ENCODE assay signal across 9 cellular contexts in the genomic region with DNA sequence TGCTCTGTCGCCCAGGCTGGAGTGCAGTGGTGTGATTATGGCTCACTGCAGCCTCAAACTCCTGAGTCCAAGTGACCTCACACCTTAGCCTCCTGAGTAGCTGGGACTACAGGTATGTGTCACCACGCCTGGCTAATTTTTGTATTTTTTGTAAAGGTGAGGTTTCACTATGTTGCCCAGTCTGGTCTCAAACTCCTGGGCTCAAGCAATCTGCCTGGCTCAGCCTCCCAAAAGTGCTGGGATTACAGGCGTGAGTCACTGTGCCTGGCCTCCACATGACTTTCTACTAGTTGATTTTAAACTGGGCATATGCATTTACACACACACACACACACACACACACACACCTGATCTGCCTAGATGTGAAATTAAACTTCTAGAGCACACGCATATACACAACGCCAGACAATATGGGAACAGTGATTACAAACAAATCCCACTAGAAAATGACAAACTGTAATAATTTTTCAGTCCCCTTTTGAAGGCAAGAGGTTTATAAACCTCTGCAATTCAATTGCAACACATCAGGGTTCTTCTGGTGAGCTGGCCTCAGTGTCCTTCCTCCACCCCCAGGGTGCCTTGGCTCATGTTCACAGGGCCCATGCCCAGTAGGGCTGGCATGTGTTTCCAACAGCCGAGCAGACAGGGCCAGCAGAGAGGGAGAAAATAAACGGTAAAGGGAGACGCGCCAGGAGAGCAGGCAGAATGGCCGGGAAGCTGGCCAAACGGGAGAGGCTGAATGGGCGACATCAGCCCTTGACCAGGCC. TPM values are rescaled to one million over a fixed set of nuclear protein-coding genes. Genes with fewer than 3 reads are reported as not detected.
DNase-seq lines count a peak whose midpoint lies in the region; ATAC-seq and TF ChIP-seq lines count a peak whose summit lies in the region.
"Had no signal": no experiment of that assay in that cellular context is flagged by ENCODE, and none has a peak within 500 bp of the region (broad histone marks: within the 10 kb centered on the region; RNA-seq: fewer than 3 reads in every experiment).

No MANE protein-coding gene starts in this region.

- DNase-seq in GM23248 (peak; percentile 84), adrenal gland (peak; percentile 87 to 96 (median 94)), left ventricle myocardium superior (peak; percentile 90), sciatic nerve (ENCODE audit: low spot score) (no peak), SKM-1 treated with dmso at 0.1 percent for 144 hours (lab: John Stamatoyannopoulos, UW; ENCODE audit: unreplicated experiment) (no peak)
- DNase-seq in activated CD4-positive, alpha-beta T cell treated with anti-CD3 and anti-CD28 coated beads, Interleukin-2, amount 50 U/mL, for 1 hour = no peak
- no peak for DNase-seq in activated CD4-positive, alpha-beta T cell treated with anti-CD3 and anti-CD28 coated beads for 4 hours
- DNase-seq: NCI-H748 treated with DMSO at 0.1 percent for 48 hours had no signal

- no peaks in the 10 kb centered on the region for H4K20me1 ChIP-seq in GM23248 (ENCODE audit: insufficient read depth)

- H3K27me3 ChIP-seq in GM23248 (replicated peaks; ENCODE audit: insufficient read depth) = no peaks in the 10 kb centered on the region
- H3K27me3 ChIP-seq in adrenal gland = no peaks in the 10 kb centered on the region

- H3K9ac ChIP-seq in GM23248 = peak overlapping the region; percentile 42

- H3K36me3 ChIP-seq in GM23248 (ENCODE audit: low read depth) = no peaks in the 10 kb centered on the region
- H3K36me3 ChIP-seq in adrenal gland (replicated peaks in 1 of 2) = no peaks in the 10 kb centered on the region

- peak overlapping the region; percentile 80 for H3K27ac ChIP-seq in GM23248
- H3K27ac ChIP-seq in adrenal gland = peak overlapping the region; percentile 10 to 77 (median 75)

- H3K4me1 ChIP-seq in GM23248 (ENCODE audit: insufficient read depth) (peaks cover 30% of the 10 kb centered on the region), adrenal gland (replicated peaks in 1 of 2) (peaks cover 6 to 9% of the 10 kb centered on the region in 2 donors)

- H3K4me3 ChIP-seq in GM23248 (peak overlapping the region; percentile 19; the same call in 1 of the 2 replicates), adrenal gland (no peak overlapping the region)

- in situ Hi-C loops in GM23248 (cut with MboI) = no loop called here

- H3K9me3 ChIP-seq in GM23248 (ENCODE audit: low read depth) (no peaks in the 10 kb centered on the region), adrenal gland (replicated peaks in 1 of 3) (no peaks in the 10 kb centered on the region)

- peaks cover 13% of the 10 kb centered on the region for H3F3A ChIP-seq in GM23248 (ENCODE audit: insufficient read depth)

- no peaks in the 10 kb centered on the region for H3K9me2 ChIP-seq in GM23248 (ENCODE audit: insufficient read depth)

- intact Hi-C loops in adrenal gland (cut with DNase I) = no loop called here
- intact Hi-C loops in left ventricle myocardium superior (cut with micrococcal nuclease) = no loop called here
- intact Hi-C loops in sciatic nerve (cut with DNase I) = no loop called here

- H3K4me2 ChIP-seq in GM23248 (ENCODE audit: unreplicated experiment) = peak overlapping the region; percentile 66

- WGBS in GM23248 (ENCODE audit: low coverage in 1 of 2, low lambda C conversion rate in 2 of 2, missing lambda C conversion rate in 2 of 2), 2 experiments = 13 to 14% methylated on average over 12 of the region's 12 CpGs
- WGBS in adrenal gland, 4 donors = 31 to 55% (median 42%) methylated on average over 12 of the region's 12 CpGs

- TF ChIP-seq POLR2A in adrenal gland (IDR thresholded peaks at IDR 0.05) = peak in 1 of 2 donors; percentile 50

- H2AFZ ChIP-seq in GM23248 = peak overlapping the region; percentile 46

- no peaks in the 10 kb centered on the region for H3K79me2 ChIP-seq in GM23248 (ENCODE audit: insufficient read depth)

- ATAC-seq in left ventricle myocardium superior (peak; percentile 98), sciatic nerve (peak; percentile 72), HG03039 (IDR thresholded peaks at IDR 0.05; ENCODE audit: unreplicated experiment) (no peak)

- peak in 2 of 6 experiments; percentile 4 to 25 for TF ChIP-seq CTCF in adrenal gland (IDR thresholded peaks at IDR 0.05)

RNA-seq across cellular contexts. Expression of gene PARD6B, which starts 31.2 kb away (rescaled TPM):
- total RNA-seq in GM23248 (2014; rRNA removed; shearing (Covaris generic)) = not detected in 2 replicates
- polyA plus RNA-seq in GM23248 (2016; fragmentation: Nextera tagmentation; extraction: Ambion mirVana) (0.16 and 0.34 TPM in 2 replicates), adrenal gland (1 to 10 TPM; 1.1 to 2.4 (median 1.5) TPM)
- total RNA-seq in adrenal gland (10 to 100 TPM in 1 of 8 donors, 1 to 10 TPM in 7; 4.6 to 10.8 (median 6.5) TPM), left ventricle myocardium superior (7.1 TPM), sciatic nerve (5.7 TPM)

RNA-seq across cellular contexts. Expression of gene BCAS4, which starts 32.2 kb away (rescaled TPM):
- total RNA-seq in GM23248 (2014; rRNA removed; shearing (Covaris generic)) = 12.6 and 17.7 TPM in 2 replicates
- polyA plus RNA-seq in GM23248 (2016; fragmentation: Nextera tagmentation; extraction: Ambion mirVana) (16.8 and 18.4 TPM in 2 replicates), adrenal gland (1 to 10 TPM; 1.0 to 1.3 (median 1.2) TPM)
- total RNA-seq in adrenal gland (1 to 10 TPM in 6 of 8 donors, under 1 TPM in 2; 0.66 to 5.1 (median 2.0) TPM), left ventricle myocardium superior (3.2 TPM), sciatic nerve (4.8 TPM)

Comparison
In these comparisons a context has a peak if more than half of its experiments do, and no peak if none do; other contexts are left out.
1. DNase-seq: peak in GM23248 (single experiment), adrenal gland (7 of 7) and left ventricle myocardium superior (single experiment); none in sciatic nerve (single experiment), activated CD4-positive, alpha-beta T cell treated with anti-CD3 and anti-CD28 coated beads, Interleukin-2, amount 50 U/mL, for 1 hour (single experiment), SKM-1 treated with dmso at 0.1 percent for 144 hours (single experiment) and activated CD4-positive, alpha-beta T cell treated with anti-CD3 and anti-CD28 coated beads for 4 hours (0 of 2).